Comparison of ENCODE assay signal across 11 cellular contexts in the genomic region with DNA sequence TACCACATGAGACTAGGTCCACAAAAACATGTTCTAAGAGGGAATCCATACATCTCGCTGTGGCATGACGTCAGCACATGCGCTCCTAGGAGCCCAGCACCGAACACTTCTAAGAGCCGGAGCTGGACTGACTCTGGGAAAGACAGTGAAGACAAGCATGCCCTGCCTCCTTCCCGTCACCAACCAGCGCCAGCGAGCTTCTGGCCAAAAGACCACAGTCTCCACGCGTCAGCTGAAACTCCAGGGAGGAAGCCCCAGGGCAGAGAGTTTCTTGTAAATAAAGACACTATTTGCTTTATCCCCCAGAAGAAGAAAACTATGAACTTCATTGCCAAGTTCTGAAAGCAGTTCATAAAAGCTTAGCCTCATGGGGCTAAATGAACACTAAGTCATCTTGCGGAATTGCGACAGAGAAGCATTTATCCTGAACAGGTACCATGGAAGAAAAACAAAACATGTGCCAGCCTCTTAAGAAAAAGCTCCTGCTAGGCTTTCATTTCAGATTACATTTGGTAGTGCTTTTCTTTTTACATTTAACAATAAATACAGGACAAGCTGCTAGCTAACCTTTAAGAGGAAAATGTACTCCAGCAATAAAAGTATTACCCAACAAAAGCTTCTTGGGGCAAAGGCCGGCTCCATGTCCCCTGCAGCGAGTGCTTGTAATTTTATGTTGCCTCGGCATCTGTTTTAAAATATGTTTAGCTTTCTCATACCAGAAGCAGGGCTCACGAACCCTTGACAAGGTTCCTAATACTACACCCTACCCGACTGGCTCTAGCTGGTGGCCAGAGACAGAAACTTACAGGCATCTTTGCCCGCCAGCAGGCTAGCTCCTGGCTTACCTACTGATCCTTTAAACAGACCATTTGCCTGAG.
DNase-seq lines count a peak whose midpoint lies in the region; ATAC-seq and FAIRE-seq lines count a peak whose summit lies in the region.
"Had no signal": no experiment of that assay in that cellular context is flagged by ENCODE, and none has a peak within 500 bp of the region (broad histone marks: within the 10 kb centered on the region; RNA-seq: fewer than 3 reads in every experiment).

No MANE protein-coding gene starts in this region.

- H3K27me3 ChIP-seq in layer of hippocampus (ENCODE audit: control insufficient read depth, insufficient read depth, low read length) = no peaks in the 10 kb centered on the region
- H3K27me3 ChIP-seq in stomach smooth muscle (ENCODE audit: control insufficient read depth in 1 of 2, insufficient read depth in 2 of 2, low read length in 2 of 2) = no peaks in the 10 kb centered on the region

- no peaks in the 10 kb centered on the region for H3K27me3 Mint-ChIP-seq in T-helper 1 cell treated with Interleukin-12 subunit alpha and Interleukin-12 subunit beta and Interleukin-4 antibody, amounts not matched to agents 30 μg/mL and 1 μg/mL, for 36 hours (ENCODE audit: low read depth)
- no peaks in the 10 kb centered on the region for H3K27me3 Mint-ChIP-seq in activated naive CD8-positive, alpha-beta T cell treated with anti-CD3 and anti-CD28 coated beads for 36 hours
- H3K27me3 Mint-ChIP-seq: progenitor cell of endocrine pancreas had no signal

- no peaks in the 10 kb centered on the region for H3K9me3 Mint-ChIP-seq in T-helper 1 cell treated with Interleukin-12 subunit alpha and Interleukin-12 subunit beta and Interleukin-4 antibody, amounts not matched to agents 30 μg/mL and 1 μg/mL, for 36 hours
- no peaks in the 10 kb centered on the region for H3K9me3 Mint-ChIP-seq in activated naive CD8-positive, alpha-beta T cell treated with anti-CD3 and anti-CD28 coated beads for 36 hours

- peak overlapping the region in 1 of 2 donors; percentile 22 for H3K4me3 ChIP-seq in stomach smooth muscle (ENCODE audit: low read length in 2 of 2)

- peaks cover 8 to 16% of the 10 kb centered on the region in 2 donors for H3K36me3 ChIP-seq in stomach smooth muscle (ENCODE audit: control insufficient read depth in 2 of 2, insufficient read depth in 2 of 2, low read length in 2 of 2)

- no peak for DNase-seq in T-helper 1 cell
- no peak for DNase-seq in activated naive CD8-positive, alpha-beta T cell treated with anti-CD3 and anti-CD28 coated beads for 36 hours
- no peak for DNase-seq in HPDE6-E6E7 (ENCODE audit: extremely low spot score)
- DNase-seq in frontal cortex (ENCODE audit: low spot score in 2 of 2) = no peak
- DNase-seq: 8988T had no signal

- H3K27ac ChIP-seq in layer of hippocampus (ENCODE audit: low read depth, low read length) (peak overlapping the region; percentile 79), stomach smooth muscle (ENCODE audit: low read length) (peak overlapping the region; percentile 82)
- H3K27ac ChIP-seq: epithelial cell of prostate had no signal

- H3K27ac Mint-ChIP-seq in T-helper 1 cell treated with Interleukin-12 subunit alpha and Interleukin-12 subunit beta and Interleukin-4 antibody, amounts not matched to agents 30 μg/mL and 1 μg/mL, for 36 hours = peak overlapping the region; percentile 94
- H3K27ac Mint-ChIP-seq in activated naive CD8-positive, alpha-beta T cell treated with anti-CD3 and anti-CD28 coated beads for 36 hours = peak overlapping the region; percentile 89
- H3K27ac Mint-ChIP-seq: progenitor cell of endocrine pancreas had no signal

- H3K4me3 Mint-ChIP-seq in T-helper 1 cell treated with Interleukin-12 subunit alpha and Interleukin-12 subunit beta and Interleukin-4 antibody, amounts not matched to agents 30 μg/mL and 1 μg/mL, for 36 hours = no peak overlapping the region
- no peak overlapping the region for H3K4me3 Mint-ChIP-seq in activated naive CD8-positive, alpha-beta T cell treated with anti-CD3 and anti-CD28 coated beads for 36 hours

- H3K9ac ChIP-seq in stomach smooth muscle (ENCODE audit: low read length in 2 of 2) = peak overlapping the region in 1 of 2 donors; percentile 42

- no peaks in the 10 kb centered on the region for H3K9me3 ChIP-seq in stomach smooth muscle (ENCODE audit: control insufficient read depth in 2 of 2, low read length in 2 of 2)

- H3K36me3 Mint-ChIP-seq in T-helper 1 cell treated with Interleukin-12 subunit alpha and Interleukin-12 subunit beta and Interleukin-4 antibody, amounts not matched to agents 30 μg/mL and 1 μg/mL, for 36 hours (ENCODE audit: low read depth) = peaks cover 40% of the 10 kb centered on the region
- H3K36me3 Mint-ChIP-seq in activated naive CD8-positive, alpha-beta T cell treated with anti-CD3 and anti-CD28 coated beads for 36 hours = peaks cover 22% of the 10 kb centered on the region

- peaks cover 35% of the 10 kb centered on the region for H3K4me1 ChIP-seq in stomach smooth muscle (ENCODE audit: control insufficient read depth, insufficient read depth, low read length)

- ATAC-seq in GM21515 (IDR thresholded peaks at IDR 0.05; ENCODE audit: unreplicated experiment) = no peak

- FAIRE-seq in frontal cortex (lab: Jason Lieb, UNC) = no peak

- peaks cover 49% of the 10 kb centered on the region for H3K4me1 Mint-ChIP-seq in T-helper 1 cell treated with Interleukin-12 subunit alpha and Interleukin-12 subunit beta and Interleukin-4 antibody, amounts not matched to agents 30 μg/mL and 1 μg/mL, for 36 hours (ENCODE audit: low read depth)
- H3K4me1 Mint-ChIP-seq in activated naive CD8-positive, alpha-beta T cell treated with anti-CD3 and anti-CD28 coated beads for 36 hours = peaks cover 40% of the 10 kb centered on the region
